ENCODE assay signal across 16 cellular contexts in the genomic region with DNA sequence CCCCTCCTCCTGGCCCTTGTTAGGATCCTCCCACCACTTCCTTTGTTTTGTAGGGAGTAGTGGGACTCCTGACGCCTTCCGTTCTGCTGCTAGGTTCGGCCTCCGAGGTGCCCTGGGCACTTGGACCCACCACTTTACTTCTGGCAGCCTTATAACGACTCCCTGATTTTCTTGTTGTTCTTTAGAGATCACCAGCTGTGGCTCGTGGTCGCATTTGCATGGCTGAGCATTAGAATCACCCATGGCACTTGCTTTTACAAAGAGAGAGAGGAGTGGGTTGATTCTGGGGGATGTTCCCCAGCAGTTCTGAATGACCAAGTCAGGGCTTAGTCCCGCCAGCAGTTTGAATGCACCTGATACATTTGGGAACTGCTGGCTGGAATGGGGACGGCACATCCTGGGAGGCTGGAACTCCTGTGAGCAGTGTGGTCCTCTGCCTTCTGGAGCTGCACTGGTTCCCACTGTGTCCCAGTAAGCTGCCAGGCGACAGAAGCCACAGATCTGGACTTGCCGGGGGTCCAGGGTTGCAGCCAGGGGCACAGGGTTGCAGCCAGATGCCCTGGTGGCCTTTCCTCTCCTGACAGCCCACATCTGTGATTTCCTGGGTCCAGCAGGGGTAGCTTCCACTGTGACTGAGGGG. TPM values are rescaled to one million over a fixed set of nuclear protein-coding genes. Genes with fewer than 3 reads are reported as not detected.
DNase-seq lines count a peak whose midpoint lies in the region; ATAC-seq, FAIRE-seq and TF ChIP-seq lines count a peak whose summit lies in the region.
"Had no signal": no experiment of that assay in that cellular context is flagged by ENCODE, and none has a peak within 500 bp of the region (broad histone marks: within the 10 kb centered on the region; RNA-seq: fewer than 3 reads in every experiment).

No MANE protein-coding gene starts in this region.

- intact Hi-C loops in dorsolateral prefrontal cortex (cut with DNase I): no loop called here
- intact Hi-C loops in spleen (cut with DNase I; ENCODE audit: low total_unique reads): no loop called here

- no peak overlapping the region for H3K27ac Mint-ChIP-seq in H9
- no peak overlapping the region for H3K27ac Mint-ChIP-seq in nephron
- H3K27ac Mint-ChIP-seq in activated CD8-positive, alpha-beta memory T cell treated with anti-CD3 and anti-CD28 coated beads, Interleukin-2, amount 10 ng/mL, durations not matched to agents 7 days and 5 days: no peak overlapping the region
- H3K27ac Mint-ChIP-seq: CD8-positive, alpha-beta T cell had no signal

- TF ChIP-seq POLR2A in spleen (IDR thresholded peaks at IDR 0.05) (no peak), GM12891 (IDR thresholded peaks at IDR 0.05; ENCODE audit: low read depth, low read length) (no peak)

- H3K4me3 ChIP-seq in dorsolateral prefrontal cortex (peak overlapping the region in 15 of 59 donors; percentile 4 to 69 (median 13)), spleen (no peak overlapping the region)
- H3K4me3 ChIP-seq: MG63 had no signal

- peaks cover 10% of the 10 kb centered on the region; the same call in 1 of the 2 replicates for H3K4me1 ChIP-seq in H9 (ENCODE audit: insufficient read depth, low read length)
- H3K4me1 ChIP-seq in spleen: peaks cover 4 to 17% (median 12%) of the 10 kb centered on the region in 6 donors

- H3K23me2 ChIP-seq in H9 (ENCODE audit: insufficient read length, low read depth, low read length, poor library complexity, severe bottlenecking): peaks cover 6% of the 10 kb centered on the region

- H3K36me3 ChIP-seq in spleen: no peaks in the 10 kb centered on the region

- H2BK5ac ChIP-seq in H9 (ENCODE audit: insufficient read length, low read length): no peak overlapping the region

- H3K23ac ChIP-seq in H9 (ENCODE audit: insufficient read length, low read depth, low read length): no peak overlapping the region

- H3K27me3 ChIP-seq in H9 (ENCODE audit: insufficient read depth, low read length) (peaks cover 2% of the 10 kb centered on the region; the same call in 1 of the 2 replicates), dorsolateral prefrontal cortex (peaks cover 0 to 19% (median 0%) of the 10 kb centered on the region in 45 donors), spleen (replicated peaks in 1 of 7) (peaks cover 0 to 74% (median 14%) of the 10 kb centered on the region in 7 donors)
- H3K27me3 ChIP-seq: MG63 had no signal

- H3K9me3 Mint-ChIP-seq in H9 (no peaks in the 10 kb centered on the region), nephron (no peaks in the 10 kb centered on the region)
- no peaks in the 10 kb centered on the region for H3K9me3 Mint-ChIP-seq in activated CD8-positive, alpha-beta memory T cell treated with anti-CD3 and anti-CD28 coated beads, Interleukin-2, amount 10 ng/mL, durations not matched to agents 7 days and 5 days (ENCODE audit: low read depth)
- H3K9me3 Mint-ChIP-seq: CD8-positive, alpha-beta T cell had no signal

- H2AFZ ChIP-seq in H9 (ENCODE audit: low read length): no peak overlapping the region

- H3K9ac ChIP-seq in H9 (ENCODE audit: extremely low read depth, insufficient read length, low read length): no peak overlapping the region

- H3K18ac ChIP-seq in H9 (ENCODE audit: insufficient read length, low read depth, low read length): peak overlapping the region; percentile 27

- no peak overlapping the region for H3K14ac ChIP-seq in H9 (ENCODE audit: insufficient read depth, low read length)

- WGBS in H9 (ENCODE audit: extremely low coverage, insufficient read length, low lambda C conversion rate): no CpG with 5 or more reads among the region's 11 CpGs
- 61 to 73% (median 64%) methylated on average over 11 of the region's 11 CpGs for WGBS in spleen, 5 donors

- TF ChIP-seq CTCF in H9 (conservative IDR thresholded peaks at IDR 0.05) (no peak), dorsolateral prefrontal cortex (IDR thresholded peaks at IDR 0.05 in 54 of 56, conservative IDR thresholded peaks at IDR 0.05 in 2 of 56; ENCODE audit: low read depth in 1 of 56, partially characterized antibody in 56 of 56) (no peak), nephron (IDR thresholded peaks at IDR 0.05; ENCODE audit: unreplicated experiment in 3 of 3) (no peak), spleen (IDR thresholded peaks at IDR 0.05 in 8 of 11, conservative IDR thresholded peaks at IDR 0.05 in 3 of 11) (no peak)

- H3K27ac ChIP-seq in H9 (ENCODE audit: insufficient read length, low read depth, low read length) (no peak overlapping the region), dorsolateral prefrontal cortex (peak overlapping the region in 45 of 59 donors; percentile 5 to 88 (median 70)), spleen (no peak overlapping the region), caudate nucleus (ENCODE audit: low read depth, low read length) (no peak overlapping the region)

- H2BK15ac ChIP-seq in H9 (ENCODE audit: low read depth, low read length): no peak overlapping the region

- no peak overlapping the region for H3K4ac ChIP-seq in H9 (ENCODE audit: low read depth, low read length)

- no peak for FAIRE-seq in GM12891 (lab: Jason Lieb, UNC)
- FAIRE-seq: G401.6, GM18507 had no signal

- no peaks in the 10 kb centered on the region; a peak in 1 of 7 replicates for H3K36me3 Mint-ChIP-seq in H9 (ENCODE audit: insufficient read depth in 1 of 3, low read depth in 3 of 3)
- no peaks in the 10 kb centered on the region for H3K36me3 Mint-ChIP-seq in nephron (ENCODE audit: low read depth)
- no peaks in the 10 kb centered on the region for H3K36me3 Mint-ChIP-seq in activated CD8-positive, alpha-beta memory T cell treated with anti-CD3 and anti-CD28 coated beads, Interleukin-2, amount 10 ng/mL, durations not matched to agents 7 days and 5 days
- H3K36me3 Mint-ChIP-seq: CD8-positive, alpha-beta T cell had no signal

- no peaks in the 10 kb centered on the region for H4K20me1 ChIP-seq in H9 (ENCODE audit: control insufficient read depth, insufficient read depth, insufficient read length)

- CTCF ChIA-PET in activated CD8-positive, alpha-beta memory T cell treated with anti-CD3 and anti-CD28 coated beads, Interleukin-2, amount 10 ng/mL, durations not matched to agents 7 days and 5 days (lab: Charles Lee): no interaction called here

- H4K5ac ChIP-seq in H9 (ENCODE audit: insufficient read length, low read depth, low read length): no peak overlapping the region

- H3K79me1 ChIP-seq in H9 (ENCODE audit: insufficient read depth, low read depth, low read length, poor library complexity, severe bottlenecking): no peaks in the 10 kb centered on the region

- no peak overlapping the region for H3K56ac ChIP-seq in H9 (ENCODE audit: insufficient read length, low read depth, low read length)

- H3K4me3 Mint-ChIP-seq in H9: 0 out of 5 replicates have a peak overlapping the region, but pooled peaks of 1 of the 2 experiments have one; percentile 3
- peak overlapping the region in 2 of 3 experiments; percentile 4 to 37 for H3K4me3 Mint-ChIP-seq in nephron
- H3K4me3 Mint-ChIP-seq in activated CD8-positive, alpha-beta memory T cell treated with anti-CD3 and anti-CD28 coated beads, Interleukin-2, amount 10 ng/mL, durations not matched to agents 7 days and 5 days: no peak overlapping the region
- H3K4me3 Mint-ChIP-seq: CD8-positive, alpha-beta T cell had no signal

- no peaks in the 10 kb centered on the region for H3K79me2 ChIP-seq in H9 (ENCODE audit: insufficient read depth, low read length)

- H4K8ac ChIP-seq in H9 (replicated peaks; ENCODE audit: insufficient read length, low read depth, low read length): no peak overlapping the region

- H2AK5ac ChIP-seq in H9 (ENCODE audit: insufficient read length, low read length): no peak overlapping the region

- no peak for ATAC-seq in activated CD8-positive, alpha-beta memory T cell treated with anti-CD3 and anti-CD28 coated beads, Interleukin-2, amount 10 ng/mL, durations not matched to agents 7 days and 5 days
- ATAC-seq in HG03025 (IDR thresholded peaks at IDR 0.05; ENCODE audit: low FRiP score, unreplicated experiment): no peak
- ATAC-seq: CD8-positive, alpha-beta T cell; PC-3 had no signal

- H2BK20ac ChIP-seq in H9 (ENCODE audit: low read depth, low read length, poor library complexity, severe bottlenecking): no peak overlapping the region

- no peaks in the 10 kb centered on the region for H3K9me3 ChIP-seq in H9 (ENCODE audit: control insufficient read depth, low read depth, low read length)
- no peaks in the 10 kb centered on the region for H3K9me3 ChIP-seq in spleen
- H3K9me3 ChIP-seq: MG63 had no signal

- H3K4me1 Mint-ChIP-seq in H9 (peaks cover 57 to 58% of the 10 kb centered on the region in 2 experiments), nephron (peaks cover 58% of the 10 kb centered on the region)
- H3K4me1 Mint-ChIP-seq in activated CD8-positive, alpha-beta memory T cell treated with anti-CD3 and anti-CD28 coated beads, Interleukin-2, amount 10 ng/mL, durations not matched to agents 7 days and 5 days: no peaks in the 10 kb centered on the region

- DNase-seq in H9 (no peak), dorsolateral prefrontal cortex (no peak), spleen (peak; percentile 56), caudate nucleus (lab: John Stamatoyannopoulos, UW) (no peak), GM12891 (ENCODE audit: insufficient read length, low spot score) (no peak)
- no peak for DNase-seq in activated CD8-positive, alpha-beta memory T cell treated with anti-CD3 and anti-CD28 coated beads, Interleukin-2, amount 10 ng/mL, durations not matched to agents 7 days and 5 days
- DNase-seq: CD8-positive, alpha-beta T cell; MG63; NCI-H2107; PC-3; RPMI8226; SHP77 had no signal

- no peak overlapping the region for H2BK12ac ChIP-seq in H9 (ENCODE audit: insufficient read length, low read depth, low read length)

- no peak overlapping the region for H3T11ph ChIP-seq in H9 (ENCODE audit: low read length)

- no peak overlapping the region for H3K4me2 ChIP-seq in H9 (ENCODE audit: insufficient read depth, insufficient read length, low read length)

- H4K91ac ChIP-seq in H9 (ENCODE audit: insufficient read length, low read depth, low read length): no peak overlapping the region

- peaks cover 23% of the 10 kb centered on the region for H3K27me3 Mint-ChIP-seq in H9 (ENCODE audit: low read depth)
- peaks cover 5% of the 10 kb centered on the region for H3K27me3 Mint-ChIP-seq in nephron (ENCODE audit: low read depth)
- peaks cover 33% of the 10 kb centered on the region for H3K27me3 Mint-ChIP-seq in activated CD8-positive, alpha-beta memory T cell treated with anti-CD3 and anti-CD28 coated beads, Interleukin-2, amount 10 ng/mL, durations not matched to agents 7 days and 5 days

- H2BK120ac ChIP-seq in H9 (ENCODE audit: low read depth, low read length, poor library complexity, severe bottlenecking): no peak overlapping the region

TF ChIP-seq in GM12891, 5 proteins besides CTCF, POLR2A, EP300 and RAD21:
- no peak for TF ChIP-seq POLR2AphosphoS5 (IDR thresholded peaks at IDR 0.05; ENCODE audit: low read depth, low read length)

RNA-seq across cellular contexts. Expression of a gene that starts 4.1 kb away (rescaled TPM):
- 14.8 and 14.9 TPM in 2 replicates for total RNA-seq in H9 (2021)
- total RNA-seq in dorsolateral prefrontal cortex: 100 to 1,000 TPM in 2 of 120 experiments, 10 to 100 TPM in 118; 24.6 to 104 (median 74.6) TPM
- total RNA-seq in spleen: 1 to 10 TPM; 1.4 to 3.2 (median 2.1) TPM
- under 1 TPM; 0.17 to 0.42 (median 0.21) TPM for polyA plus RNA-seq in spleen
- under 1 TPM; 0.07 to 0.09 TPM for total RNA-seq in activated CD8-positive, alpha-beta memory T cell treated with anti-CD3 and anti-CD28 coated beads, Interleukin-2, amount 10 ng/mL, durations not matched to agents 7 days and 5 days
- 0.14 TPM for polyA plus RNA-seq in GM12891 (2012; ENCODE audit: low read depth, missing spikeins)
- total RNA-seq: CD8-positive, alpha-beta T cell had no signal

Comparison
In these comparisons a context has a peak if more than half of its experiments do, and no peak if none do; other contexts are left out.
1. H3K27ac ChIP-seq: peak in dorsolateral prefrontal cortex (45 of 59); none in H9 (single experiment), spleen (0 of 8) and caudate nucleus (single experiment).